Comparison of ENCODE assay signal across 11 cellular contexts in genomic region chr20:37619496-37619895, GRCh38.
"Had no signal": no experiment of that assay in that cellular context is flagged by ENCODE, and none has a peak within 500 bp of the region (broad histone marks: within the 10 kb centered on the region; RNA-seq: fewer than 3 reads in every experiment).

No MANE protein-coding gene starts in this region.

- H2AFZ ChIP-seq: GM23248, GM23338 had no signal

- H3K27ac ChIP-seq: GM23248 had no signal

- DNase-seq: GM23248, GOT3, H7, H9, HCEC 1CT, HFFc6 had no signal

- H3K4me1 ChIP-seq: HAP-1 had no signal

- H3K4me2 ChIP-seq: GM23338 had no signal

- H3K4me3 ChIP-seq: GM23248, GM23338, HAP-1 had no signal

- H3K36me3 ChIP-seq: HAP-1 had no signal

- ATAC-seq: GM23338, HCT116 had no signal

- H3K9ac ChIP-seq: GM23248 had no signal

- H3K9me3 ChIP-seq: HAP-1 had no signal

- FAIRE-seq: H1, H54 had no signal
